ENCODE assay signal across 9 cellular contexts in the genomic region with DNA sequence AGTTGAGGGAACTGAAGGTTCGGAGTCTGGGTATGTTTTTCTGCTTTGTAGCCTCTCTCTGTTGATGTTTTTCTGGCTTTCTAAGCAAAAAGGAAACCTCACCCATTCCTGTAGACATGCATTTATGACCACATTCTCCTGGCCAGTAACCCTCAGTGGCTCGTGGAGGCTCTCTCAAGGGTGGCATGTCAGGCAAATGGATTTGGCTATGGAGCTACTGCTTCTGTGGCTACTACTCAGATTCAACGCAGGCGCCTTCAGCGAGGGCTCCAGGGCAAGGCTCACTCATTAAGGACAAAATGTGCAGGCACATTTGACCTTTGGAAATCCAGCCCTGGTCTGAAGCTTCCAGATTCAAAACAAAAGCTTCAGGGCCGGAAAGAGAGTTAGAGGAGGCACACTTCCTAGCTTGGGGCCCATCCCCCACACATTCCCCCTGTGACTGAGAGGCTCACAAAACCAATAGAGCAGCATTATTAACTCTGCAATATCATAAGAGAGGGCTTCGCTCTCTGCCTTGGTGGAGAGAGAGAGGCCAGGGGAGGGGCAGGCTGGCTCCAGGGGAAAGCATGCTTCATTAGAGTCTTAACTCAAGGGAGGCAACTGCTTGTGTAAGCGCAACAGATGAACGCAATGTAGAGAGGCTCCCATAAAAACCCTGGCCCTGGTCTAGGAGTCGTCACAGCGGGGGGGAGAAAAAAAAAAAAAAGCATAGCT. TPM values are rescaled to one million over a fixed set of nuclear protein-coding genes. Genes with fewer than 3 reads are reported as not detected.
DNase-seq lines count a peak whose midpoint lies in the region; ATAC-seq, FAIRE-seq and TF ChIP-seq lines count a peak whose summit lies in the region.
"Had no signal": no experiment of that assay in that cellular context is flagged by ENCODE, and none has a peak within 500 bp of the region (broad histone marks: within the 10 kb centered on the region; RNA-seq: fewer than 3 reads in every experiment).

No MANE protein-coding gene starts in this region.

- H3K27ac ChIP-seq in liver (ENCODE audit: low read depth in 1 of 2, low read length in 2 of 2) (peak overlapping the region; percentile 74 to 79), HepG2 (ENCODE audit: extremely low read length, insufficient read depth, low read length) (no peak overlapping the region), stomach (peak overlapping the region; percentile 70 to 90 (median 86))

- peaks cover 0 to 16% (median 7%) of the 10 kb centered on the region in 4 donors for H3K4me1 ChIP-seq in liver (ENCODE audit: control insufficient read depth in 4 of 4, insufficient read depth in 4 of 4, low read length in 3 of 4)
- 0 out of 2 replicates have a peak, but pooled peaks cover 8% of the 10 kb centered on the region for H3K4me1 ChIP-seq in HepG2 (ENCODE audit: insufficient read depth, low read length)
- H3K4me1 ChIP-seq in Loucy (ENCODE audit: insufficient read depth, low read length, poor library complexity, severe bottlenecking), result peaks cover 26% of the 10 kb centered on the region
- peaks cover 58% of the 10 kb centered on the region for H3K4me1 ChIP-seq in mononuclear cell (ENCODE audit: insufficient read depth, low read length)
- H3K4me1 ChIP-seq in stomach, result peaks cover 16 to 73% (median 43%) of the 10 kb centered on the region in 4 donors

- CTCF ChIA-PET in HepG2 (lab: Yijun Ruan, JAX; ENCODE audit: low intra/inter-chr PET ratio, low total read pairs), result no interaction called here

- no peak for ATAC-seq in HepG2

- TF ChIP-seq POLR2A in HepG2 (IDR thresholded peaks at IDR 0.05; ENCODE audit: insufficient read depth in 1 of 2, low read depth in 2 of 2, low read length in 2 of 2) (no peak), stomach (IDR thresholded peaks at IDR 0.05) (no peak)

- no peak for TF ChIP-seq EP300 in HepG2 (IDR thresholded peaks at IDR 0.05; ENCODE audit: low read depth in 2 of 2, low read length in 2 of 2)
- TF ChIP-seq EP300 in HepG2 (CRISPR knock-in tag; IDR thresholded peaks at IDR 0.05; ENCODE audit: borderline replicate concordance), result no peak
- no peak for TF ChIP-seq EP300 in stomach (IDR thresholded peaks at IDR 0.05)

- H3K36me3 ChIP-seq in liver (ENCODE audit: control insufficient read depth in 4 of 4, insufficient read depth in 3 of 4, low read depth in 1 of 4, low read length in 3 of 4) (peaks cover 0 to 3% (median under 1%) of the 10 kb centered on the region in 4 donors), HepG2 (replicated peaks in 1 of 2; ENCODE audit: control insufficient read depth in 1 of 2, insufficient read depth in 2 of 2, low read length in 2 of 2) (no peaks in the 10 kb centered on the region), Loucy (ENCODE audit: insufficient read depth, low read length) (no peaks in the 10 kb centered on the region), stomach (peaks cover 0 to 8% (median 5%) of the 10 kb centered on the region in 4 donors)

- WGBS in liver, result 50% methylated on average over 11 of the region's 11 CpGs
- WGBS in HepG2 (ENCODE audit: low lambda C conversion rate), result 93% methylated on average over 11 of the region's 11 CpGs
- WGBS in stomach, 5 donors, result 38 to 60% (median 47%) methylated on average over 11 of the region's 11 CpGs

- H3K9me2 ChIP-seq in Loucy (replicated peaks; ENCODE audit: low read depth, low read length), result no peaks in the 10 kb centered on the region

- H2AFZ ChIP-seq in HepG2 (ENCODE audit: low read length), result no peak overlapping the region
- peak overlapping the region; percentile 74 for H2AFZ ChIP-seq in Loucy (ENCODE audit: low read length)

- no TSS peak for BruUV-seq in HepG2 (replicated peaks; lab: Mats Ljungman, UMichigan)

- DNase-seq in HepG2 (ENCODE audit: low spot score) (no peak), stomach (peak; percentile 39), NCI-H2029 treated with DMSO at 0.1 percent for 48 hours (lab: John Stamatoyannopoulos, UW) (no peak)
- peak; percentile 45 for DNase-seq in activated CD4-positive, CD25-positive, alpha-beta regulatory T cell treated with anti-CD3 and anti-CD28 coated beads, Interleukin-2, amount 50 U/mL, for 72 hours
- DNase-seq in effector CD4-positive, alpha-beta T cell, result peak; percentile 34

- TF ChIP-seq CTCF in liver (IDR thresholded peaks at IDR 0.05; ENCODE audit: low read depth, low read length, missing input control) (no peak), HepG2 (CRISPR knock-in tag; IDR thresholded peaks at IDR 0.05) (no peak), Loucy (conservative IDR thresholded peaks at IDR 0.05; ENCODE audit: low read length) (no peak), stomach (IDR thresholded peaks at IDR 0.05) (no peak)

- H3K9ac ChIP-seq in liver (ENCODE audit: low read depth in 1 of 2, low read length in 2 of 2) (peak overlapping the region in 1 of 2 donors; percentile 48), HepG2 (ENCODE audit: insufficient read depth, low read depth, low read length) (no peak overlapping the region), Loucy (ENCODE audit: low read depth, low read length, poor library complexity, severe bottlenecking) (peak overlapping the region; percentile 61)

- peak in 1 of 2 donors; percentile 41 for TF ChIP-seq RAD21 in liver (IDR thresholded peaks at IDR 0.05)
- no peak for TF ChIP-seq RAD21 in HepG2 (CRISPR knock-in tag; IDR thresholded peaks at IDR 0.05)

- H3K79me2 ChIP-seq in HepG2 (ENCODE audit: insufficient read depth, low read length), result no peaks in the 10 kb centered on the region
- H3K79me2 ChIP-seq in Loucy (ENCODE audit: insufficient read depth, low read length), result peaks cover 3% of the 10 kb centered on the region; the same call in 1 of the 2 replicates

- in situ Hi-C loops in HepG2 (cut with HindIII; ENCODE audit: extremely low pct_ligation_motif_present, low pct_unique_long_range_greater_than_20kb), result no loop called here

- intact Hi-C loops in HepG2 (cut with micrococcal nuclease; ENCODE audit: unreplicated experiment) (no loop called here), stomach (cut with DNase I; ENCODE audit: low total_unique reads) (no loop called here)

- FAIRE-seq in HepG2 (lab: Jason Lieb, UNC), result no peak
- FAIRE-seq: endometrium had no signal

- H3K9me3 ChIP-seq in liver (ENCODE audit: control insufficient read depth in 4 of 4, low read length in 3 of 4) (no peaks in the 10 kb centered on the region), HepG2 (ENCODE audit: low read length) (no peaks in the 10 kb centered on the region), Loucy (ENCODE audit: insufficient read depth, low read depth, low read length) (no peaks in the 10 kb centered on the region), mononuclear cell (ENCODE audit: low read depth, low read length) (no peaks in the 10 kb centered on the region), stomach (no peaks in the 10 kb centered on the region)

- no peaks in the 10 kb centered on the region for H3F3A ChIP-seq in Loucy (ENCODE audit: low read depth)

- POLR2A ChIA-PET in HepG2 (lab: Yijun Ruan, JAX), result interaction anchor here (0.7 kb wide), 1 partner anchor 22 kb away, joined by 4 read pairs; the partner anchor contains the start of gene KLF7

- H3K4me3 ChIP-seq in liver (ENCODE audit: low read depth in 1 of 3, low read length in 3 of 3) (no peak overlapping the region), HepG2 (replicated peaks in 1 of 3; ENCODE audit: insufficient read depth in 1 of 3, low read depth in 2 of 3, low read length in 3 of 3) (no peak overlapping the region), Loucy (ENCODE audit: low read length, poor library complexity, severe bottlenecking) (peak overlapping the region; percentile 73), mononuclear cell (ENCODE audit: low read length) (peak overlapping the region; percentile 15), stomach (peak overlapping the region in 2 of 4 donors; percentile 1 to 13)

- H3K27me3 ChIP-seq in liver (ENCODE audit: control insufficient read depth in 4 of 4, insufficient read depth in 4 of 4, low read length in 3 of 4) (no peaks in the 10 kb centered on the region), HepG2 (ENCODE audit: control insufficient read depth in 1 of 2, insufficient read depth in 2 of 2, low read length in 2 of 2) (no peaks in the 10 kb centered on the region), Loucy (ENCODE audit: insufficient read depth, low read length, poor library complexity, severe bottlenecking) (no peaks in the 10 kb centered on the region), mononuclear cell (ENCODE audit: insufficient read depth, low read length) (no peaks in the 10 kb centered on the region), stomach (no peaks in the 10 kb centered on the region)

- H4K20me1 ChIP-seq in HepG2 (ENCODE audit: insufficient read depth, low read length) (no peaks in the 10 kb centered on the region), Loucy (ENCODE audit: insufficient read depth, low read length, poor library complexity, severe bottlenecking) (no peaks in the 10 kb centered on the region)

- H3K4me2 ChIP-seq in HepG2 (ENCODE audit: low read depth, low read length) (no peak overlapping the region), Loucy (ENCODE audit: low read depth, low read length, poor library complexity, severe bottlenecking) (peak overlapping the region; percentile 84)

RNA-seq across cellular contexts. Expression of gene KLF7, which starts 22.1 kb away (rescaled TPM):
- total RNA-seq in liver, result 10 to 100 TPM in 1 of 2 donors, 1 to 10 TPM in 1; 5.1 to 11.5 TPM
- polyA plus RNA-seq in liver, result 1 to 10 TPM; 1.9 to 3.8 TPM
- 1.9 and 2.6 TPM in 2 replicates for total RNA-seq in HepG2 (2016; rRNA removed; fragmentation: Illumina TruSeq; extraction: Trizol)
- total RNA-seq in HepG2 (2016; cell fraction: cytosol; rRNA removed; fragmentation: Illumina TruSeq; extraction: Trizol; ENCODE audit: low read depth), result 1.4 and 2.0 TPM in 2 replicates
- total RNA-seq in HepG2 (2016; cell fraction: insoluble cytoplasmic fraction; rRNA removed; fragmentation: Illumina TruSeq; extraction: Trizol), result 2.4 and 3.0 TPM in 2 replicates
- total RNA-seq in HepG2 (2016; cell fraction: membrane; rRNA removed; fragmentation: Illumina TruSeq; extraction: Trizol), result 0.93 and 1.1 TPM in 2 replicates
- total RNA-seq in HepG2 (2016; cell fraction: nucleus; rRNA removed; fragmentation: Illumina TruSeq; extraction: Trizol), result 2.5 and 4.1 TPM in 2 replicates
- polyA plus RNA-seq in HepG2 (2011; rRNA removed), result 5.4 and 6.3 TPM in 2 replicates
- polyA plus RNA-seq in HepG2 (2011; cell fraction: cytosol; rRNA removed), result 4.0 and 4.2 TPM in 2 replicates
- polyA plus RNA-seq in HepG2 (2011; cell fraction: nucleus; rRNA removed), result 21.1 and 21.4 TPM in 2 replicates
- 6.5 and 7.0 TPM in 2 replicates for polyA plus RNA-seq in HepG2 (2012)
- polyA plus RNA-seq in HepG2 (2016; cell fraction: cytosol; fragmentation: Illumina TruSeq; extraction: Trizol; ENCODE audit: low read depth), result 0.11 and 0.31 TPM in 2 replicates
- polyA plus RNA-seq in HepG2 (2016; cell fraction: insoluble cytoplasmic fraction; fragmentation: Illumina TruSeq; extraction: Trizol; ENCODE audit: low read depth), result 1.3 and 1.4 TPM in 2 replicates
- polyA plus RNA-seq in HepG2 (2016; cell fraction: membrane; fragmentation: Illumina TruSeq; extraction: Trizol; ENCODE audit: low read depth), result 0.61 and 1.3 TPM in 2 replicates
- 3.3 TPM in 2 replicates for polyA plus RNA-seq in HepG2 (2016; cell fraction: nucleus; fragmentation: Illumina TruSeq; extraction: Trizol; ENCODE audit: insufficient read depth, low read depth)
- 7.1 and 25.2 TPM in 2 replicates for polyA minus RNA-seq in HepG2 (2011; rRNA and poly(A)+ RNA removed; ENCODE audit: low replicate concordance)
- 2.5 and 3.4 TPM in 2 replicates for polyA minus RNA-seq in HepG2 (2011; cell fraction: cytosol; rRNA and poly(A)+ RNA removed)
- 18.7 and 20.8 TPM in 2 replicates for polyA minus RNA-seq in HepG2 (2011; cell fraction: nucleus; rRNA and poly(A)+ RNA removed)
- total RNA-seq in mononuclear cell, result 81.5 TPM
- total RNA-seq in stomach, result 10 to 100 TPM in 3 of 5 donors, 1 to 10 TPM in 2; 5.2 to 33.0 (median 13.8) TPM
- polyA plus RNA-seq in stomach, result 1 to 10 TPM; 2.7 to 4.7 (median 3.1) TPM

Comparison
In these comparisons a context has a peak if more than half of its experiments do, and no peak if none do; other contexts are left out.
1. H3K4me3 ChIP-seq: peak in Loucy (single experiment) and mononuclear cell (single experiment); none in liver (0 of 3) and HepG2 (0 of 3).
2. DNase-seq: peak in activated CD4-positive, CD25-positive, alpha-beta regulatory T cell treated with anti-CD3 and anti-CD28 coated beads, Interleukin-2, amount 50 U/mL, for 72 hours (single experiment), effector CD4-positive, alpha-beta T cell (single experiment) and stomach (single experiment); none in HepG2 (single experiment) and NCI-H2029 treated with DMSO at 0.1 percent for 48 hours (single experiment).